In the genomic region with DNA sequence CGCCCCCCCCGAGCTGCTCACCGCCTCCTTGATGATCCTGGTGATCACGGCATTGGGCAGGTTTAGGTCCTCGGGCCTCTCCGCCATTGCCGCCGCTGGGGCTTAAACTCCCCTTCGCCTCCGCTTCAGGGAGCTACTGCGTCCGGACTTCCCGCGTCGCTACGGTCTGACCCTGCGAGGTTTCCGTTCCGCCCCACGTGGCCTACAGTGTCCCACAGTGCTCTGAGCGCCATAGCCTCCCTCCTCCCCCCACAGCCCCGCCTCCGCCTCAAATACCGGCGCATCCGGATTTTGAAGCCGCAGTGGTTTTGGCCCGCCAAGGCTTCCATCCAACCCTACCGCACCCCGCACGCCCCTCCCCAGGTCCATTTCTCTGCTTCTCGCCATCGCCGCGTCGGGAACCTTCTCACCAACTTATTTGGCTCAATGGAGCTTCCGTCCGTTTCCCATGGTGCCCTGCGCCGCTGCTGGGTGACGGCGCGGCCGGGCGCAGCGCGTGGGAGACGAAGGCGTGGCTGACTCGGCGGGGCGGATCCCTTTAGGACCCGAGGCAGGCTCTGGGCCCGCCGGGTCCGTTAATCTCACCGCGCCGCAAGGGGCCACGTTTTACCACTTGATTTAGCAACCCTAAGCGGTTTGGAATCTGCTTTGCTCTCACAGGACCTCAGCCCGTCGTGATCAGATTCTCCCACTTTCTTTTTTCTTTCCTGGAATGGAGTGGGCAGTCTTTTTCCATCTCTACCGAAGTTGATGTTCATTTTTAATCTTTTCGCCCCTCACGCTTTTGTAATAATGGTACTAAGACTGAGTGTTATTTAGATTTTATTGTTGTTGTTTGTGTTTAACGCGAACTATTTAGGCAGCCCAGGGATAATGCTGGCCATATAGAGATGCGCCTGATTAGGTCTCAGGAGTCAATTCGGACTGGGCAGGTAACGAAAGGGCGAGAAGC, we compare ENCODE assay signal across 1 cellular context.
TF ChIP-seq lines count a peak whose summit lies in the region.

A gene with protein sequence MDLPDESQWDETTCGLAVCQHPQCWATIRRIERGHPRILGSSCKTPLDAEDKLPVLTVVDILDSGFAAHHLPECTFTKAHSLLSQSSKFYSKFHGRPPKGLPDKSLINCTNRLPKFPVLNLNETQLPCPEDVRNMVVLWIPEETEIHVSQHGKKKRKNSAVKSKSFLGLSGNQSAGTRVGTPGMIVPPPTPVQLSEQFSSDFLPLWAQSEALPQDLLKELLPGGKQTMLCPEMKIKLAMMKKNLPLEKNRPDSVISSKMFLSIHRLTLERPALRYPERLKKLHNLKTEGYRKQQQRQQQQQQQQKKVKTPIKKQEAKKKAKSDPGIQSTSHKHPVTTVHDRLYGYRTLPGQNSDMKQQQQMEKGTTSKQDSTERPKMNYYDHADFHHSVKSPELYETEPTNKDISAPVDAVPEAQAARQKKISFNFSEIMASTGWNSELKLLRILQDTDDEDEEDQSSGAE (plus strand): TSS at position 541 of the 952 bp plus-strand sequence. CDS start 2,747 bp downstream, outside the sequence.
POLE3 (minus strand) TSS at position 469 of the 952 bp plus-strand sequence; CDS start at position 87, 382 bp downstream.

TF ChIP-seq in H1, 55 proteins besides CTCF, POLR2A, EP300 and RAD21:
- peak; percentile 87; the same call in 1 of the 2 replicates for TF ChIP-seq PHF8 (conservative IDR thresholded peaks at IDR 0.05; ENCODE audit: low read depth, low read length)
- no peak for TF ChIP-seq POU5F1 (IDR thresholded peaks at IDR 0.05; ENCODE audit: low read depth, low read length)
- 0 out of 4 replicates have a peak, but pooled peaks have one; percentile 38 to 56 for TF ChIP-seq SIN3A (conservative IDR thresholded peaks at IDR 0.05 in 1 of 2, IDR thresholded peaks at IDR 0.05 in 1 of 2; ENCODE audit: low read depth in 1 of 2, low read length in 2 of 2)
- TF ChIP-seq EGR1 (IDR thresholded peaks at IDR 0.05; ENCODE audit: borderline replicate concordance, low read depth, low read length): peak; percentile 74; the same call in 1 of the 2 replicates
- TF ChIP-seq CREB1 (IDR thresholded peaks at IDR 0.05): peak; percentile 82
- TF ChIP-seq BACH1 (IDR thresholded peaks at IDR 0.05; ENCODE audit: low read length): no peak
- TF ChIP-seq CHD1 (IDR thresholded peaks at IDR 0.05; ENCODE audit: low read depth, low read length): no peak
- peak; percentile 90; the same call in 1 of the 2 replicates for TF ChIP-seq RBBP5 (IDR thresholded peaks at IDR 0.05; ENCODE audit: borderline replicate concordance, low read depth, low read length)
- TF ChIP-seq JUND (IDR thresholded peaks at IDR 0.05; ENCODE audit: low read length): peak; percentile 64; the same call in 1 of the 2 replicates
- TF ChIP-seq ASH2L (IDR thresholded peaks at IDR 0.05; ENCODE audit: low read length): peak; percentile 96
- TF ChIP-seq USF2 (IDR thresholded peaks at IDR 0.05; ENCODE audit: low read length): peak; percentile 84
- no peak for TF ChIP-seq ZNF274 (IDR thresholded peaks at IDR 0.05; ENCODE audit: borderline replicate concordance, extremely low read depth, low read length)
- TF ChIP-seq SRF (IDR thresholded peaks at IDR 0.05; ENCODE audit: low read depth, low read length): no peak
- TF ChIP-seq SAP30 (IDR thresholded peaks at IDR 0.05; ENCODE audit: insufficient read depth, insufficient replicate concordance, low read length): peak; percentile 22
- peak; percentile 38; the same call in 1 of the 2 replicates for TF ChIP-seq KDM5A (IDR thresholded peaks at IDR 0.05; ENCODE audit: low read length)
- TF ChIP-seq TAF7 (optimal IDR thresholded peaks at IDR 0.05; ENCODE audit: borderline replicate concordance, low read depth, low read length): peak; percentile 65
- TF ChIP-seq YY1 (IDR thresholded peaks at IDR 0.05; ENCODE audit: low read depth, low read length): peak; percentile 76; the same call in 1 of the 2 replicates
- TF ChIP-seq SIRT6 (IDR thresholded peaks at IDR 0.05; ENCODE audit: low read length): no peak
- TF ChIP-seq KDM4A (IDR thresholded peaks at IDR 0.05; ENCODE audit: low read depth, low read length, severe bottlenecking): peak; percentile 36
- TF ChIP-seq FOSL1 (IDR thresholded peaks at IDR 0.05; ENCODE audit: insufficient read depth, low read depth, low read length): peak; percentile 86
- no peak for TF ChIP-seq CBX8 (IDR thresholded peaks at IDR 0.05; ENCODE audit: borderline replicate concordance, low read depth, low read length)
- TF ChIP-seq JUN (IDR thresholded peaks at IDR 0.05; ENCODE audit: low read depth, low read length): no peak
- TF ChIP-seq TBP (IDR thresholded peaks at IDR 0.05; ENCODE audit: low read depth, low read length): peak; percentile 78
- TF ChIP-seq CTBP2 (IDR thresholded peaks at IDR 0.05; ENCODE audit: borderline replicate concordance, insufficient read depth, insufficient read length, low read length): no peak
- peak; percentile 47; the same call in 1 of the 2 replicates for TF ChIP-seq GTF2F1 (IDR thresholded peaks at IDR 0.05; ENCODE audit: borderline replicate concordance, low read depth, low read length)
- TF ChIP-seq SP1 (IDR thresholded peaks at IDR 0.05; ENCODE audit: low read depth, low read length): 0 out of 2 replicates have a peak, but pooled peaks have one; percentile 9
- peak; percentile 83 for TF ChIP-seq CHD2 (IDR thresholded peaks at IDR 0.05; ENCODE audit: low read length)
- no peak for TF ChIP-seq SIX5 (IDR thresholded peaks at IDR 0.05; ENCODE audit: low read depth, low read length)
- TF ChIP-seq POLR2AphosphoS5 (IDR thresholded peaks at IDR 0.05; ENCODE audit: low read depth, low read length): peak; percentile 91
- peak; percentile 12; the same call in 1 of the 2 replicates for TF ChIP-seq TEAD4 (IDR thresholded peaks at IDR 0.05; ENCODE audit: low read depth, low read length)
- no peak for TF ChIP-seq KDM1A (IDR thresholded peaks at IDR 0.05; ENCODE audit: borderline replicate concordance, low read length)
- TF ChIP-seq CBX5 (IDR thresholded peaks at IDR 0.05; ENCODE audit: low read depth, low read length): no peak
- TF ChIP-seq TAF1 (IDR thresholded peaks at IDR 0.05; ENCODE audit: low read depth, low read length): peak; percentile 75
- 0 out of 4 replicates have a peak, but pooled peaks of 1 of the 2 experiments have one; percentile 46 for TF ChIP-seq HDAC2 (IDR thresholded peaks at IDR 0.05; ENCODE audit: borderline replicate concordance in 1 of 2, low read depth in 2 of 2, low read length in 2 of 2)
- TF ChIP-seq, protein P1, sequence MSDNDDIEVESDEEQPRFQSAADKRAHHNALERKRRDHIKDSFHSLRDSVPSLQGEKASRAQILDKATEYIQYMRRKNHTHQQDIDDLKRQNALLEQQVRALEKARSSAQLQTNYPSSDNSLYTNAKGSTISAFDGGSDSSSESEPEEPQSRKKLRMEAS (IDR thresholded peaks at IDR 0.05): peak; percentile 88
- TF ChIP-seq E2F6 (IDR thresholded peaks at IDR 0.05): peak; percentile 70
- 0 out of 2 replicates have a peak, but pooled peaks have one; percentile 4 for TF ChIP-seq TCF12 (IDR thresholded peaks at IDR 0.05; ENCODE audit: low read depth, low read length)
- TF ChIP-seq CEBPB (IDR thresholded peaks at IDR 0.05; ENCODE audit: low read depth, low read length): peak; percentile 67
- no peak for TF ChIP-seq HDAC6 (IDR thresholded peaks at IDR 0.05; ENCODE audit: low read depth, low read length)
- peak; percentile 29; the same call in 1 of the 2 replicates for TF ChIP-seq BRCA1 (IDR thresholded peaks at IDR 0.05; ENCODE audit: low read depth, low read length)
